ENCODE assay signal across 10 cellular contexts in the genomic region with DNA sequence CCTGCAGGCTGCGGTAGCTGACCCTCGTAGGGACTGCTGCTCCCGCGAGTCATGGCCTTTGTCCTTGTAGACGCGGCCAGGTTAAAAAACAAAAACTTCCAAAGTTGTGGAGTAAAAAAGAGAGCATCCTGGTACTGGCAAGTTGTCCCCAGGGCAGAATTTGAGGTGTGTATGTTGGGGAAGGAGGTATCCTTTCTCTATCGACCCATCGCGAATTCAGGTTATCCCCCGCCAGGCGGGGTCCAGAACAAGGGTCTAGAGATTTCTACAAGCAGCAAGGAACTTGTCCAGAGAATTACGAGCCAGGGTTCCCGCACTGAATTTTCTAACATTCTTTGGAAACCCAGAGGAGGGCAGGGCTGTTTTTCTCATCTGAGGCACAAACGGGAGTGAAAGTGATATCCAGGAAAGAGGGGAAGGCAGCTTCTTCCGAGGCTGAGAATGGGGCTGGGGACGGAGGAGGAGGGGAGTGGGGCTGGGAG. TPM values are rescaled to one million over a fixed set of nuclear protein-coding genes. Genes with fewer than 3 reads are reported as not detected.
A peak's percentile ranks its signal among the peaks of the same experiment; 100 is the strongest.
DNase-seq lines count a peak whose midpoint lies in the region; ATAC-seq and TF ChIP-seq lines count a peak whose summit lies in the region.
"Had no signal": no experiment of that assay in that cellular context is flagged by ENCODE, and none has a peak within 500 bp of the region (broad histone marks: within the 10 kb centered on the region; RNA-seq: fewer than 3 reads in every experiment).

No MANE protein-coding gene starts in this region.

- peak overlapping the region; percentile 68 for H3K4me3 ChIP-seq in left ventricle myocardium inferior
- H3K4me3 ChIP-seq in duodenal mucosa (ENCODE audit: low read depth in 1 of 2, low read length in 2 of 2) = peak overlapping the region; percentile 26 to 69

- peaks cover 57% of the 10 kb centered on the region for H3K4me1 ChIP-seq in left ventricle myocardium inferior
- H3K4me1 ChIP-seq in duodenal mucosa (ENCODE audit: control insufficient read depth in 1 of 2, insufficient read depth in 2 of 2, low read length in 2 of 2) = peaks cover 13 to 18% of the 10 kb centered on the region in 2 donors

- peak overlapping the region; percentile 77 for H3K4me3 Mint-ChIP-seq in nephron progenitor cell
- H3K4me3 Mint-ChIP-seq: B cell, immature natural killer cell had no signal

- H3K9me3 Mint-ChIP-seq in nephron progenitor cell = no peaks in the 10 kb centered on the region

- DNase-seq in left ventricle myocardium inferior (no peak), left cardiac atrium (no peak), nephron progenitor cell (no peak), omental fat pad (ENCODE audit: low spot score) (no peak), dermis blood vessel endothelial cell (no peak)
- DNase-seq: immature natural killer cell had no signal

- peaks cover 15% of the 10 kb centered on the region for H3K36me3 ChIP-seq in left ventricle myocardium inferior
- H3K36me3 ChIP-seq in duodenal mucosa (ENCODE audit: control insufficient read depth in 1 of 2, insufficient read depth in 2 of 2, low read length in 2 of 2) = peaks cover 3 to 6% of the 10 kb centered on the region in 2 donors

- ATAC-seq in left cardiac atrium (no peak), omental fat pad (ENCODE audit: low FRiP score) (no peak), GM18861 (IDR thresholded peaks at IDR 0.05; ENCODE audit: unreplicated experiment) (no peak), GM19328 (IDR thresholded peaks at IDR 0.05; ENCODE audit: unreplicated experiment) (no peak)

- peaks cover 74% of the 10 kb centered on the region for H3K27me3 Mint-ChIP-seq in nephron progenitor cell (ENCODE audit: low read depth, poor library complexity)

- H3K9ac ChIP-seq in duodenal mucosa (ENCODE audit: low read depth in 1 of 2, low read length in 2 of 2) = no peak overlapping the region

- intact Hi-C loops in left ventricle myocardium inferior (cut with micrococcal nuclease) = loop anchor here (5.0 kb wide), 1 partner anchor 1085 kb away; no protein-coding TSS in a partner anchor
- intact Hi-C loops in left cardiac atrium (cut with DNase I) = loop anchor here in 1 of 2 donors (2.0 kb wide), 1 partner anchor 1087 kb away; no protein-coding TSS in a partner anchor

- H3K9me3 ChIP-seq in left ventricle myocardium inferior (replicated peaks) = no peaks in the 10 kb centered on the region
- no peaks in the 10 kb centered on the region for H3K9me3 ChIP-seq in duodenal mucosa (ENCODE audit: control insufficient read depth in 1 of 2, low read length in 2 of 2)

- H3K27me3 ChIP-seq in left ventricle myocardium inferior (ENCODE audit: low read depth) = peaks cover 82% of the 10 kb centered on the region
- peaks cover 0 to 7% of the 10 kb centered on the region in 2 donors for H3K27me3 ChIP-seq in duodenal mucosa (ENCODE audit: control insufficient read depth in 1 of 2, insufficient read depth in 2 of 2, low read length in 2 of 2)

- H3K27ac Mint-ChIP-seq in nephron progenitor cell = peak overlapping the region; percentile 30
- H3K27ac Mint-ChIP-seq: B cell, immature natural killer cell had no signal

- TF ChIP-seq CTCF in left ventricle myocardium inferior (IDR thresholded peaks at IDR 0.05; ENCODE audit: borderline replicate concordance) (no peak), nephron progenitor cell (IDR thresholded peaks at IDR 0.05) (no peak), omental fat pad (IDR thresholded peaks at IDR 0.05) (no peak)

- H3K4me1 Mint-ChIP-seq in nephron progenitor cell = peaks cover 81% of the 10 kb centered on the region
- H3K4me1 Mint-ChIP-seq: B cell, immature natural killer cell had no signal

- H3K27ac ChIP-seq in left ventricle myocardium inferior (replicated peaks) (no peak overlapping the region), duodenal mucosa (ENCODE audit: low read depth, low read length) (peak overlapping the region; percentile 17)

- peaks cover 3% of the 10 kb centered on the region for H3K36me3 Mint-ChIP-seq in nephron progenitor cell (ENCODE audit: low read depth)

RNA-seq across cellular contexts. Expression of a gene that starts 16.3 kb away (rescaled TPM):
- total RNA-seq in left ventricle myocardium inferior = 27.2 TPM
- total RNA-seq in left cardiac atrium = 10 to 100 TPM in 1 of 2 donors, 1 to 10 TPM in 1; 7.7 to 14.3 TPM
- total RNA-seq in omental fat pad = 10 to 100 TPM; 14.0 to 44.8 (median 17.6) TPM
- total RNA-seq in dermis blood vessel endothelial cell = 2.4 and 2.5 TPM in 2 replicates
- total RNA-seq: B cell had no signal
